Comparison of ENCODE assay signal across 8 cellular contexts in genomic region chr4:121950212-121950679, GRCh38. TPM values are rescaled to one million over a fixed set of nuclear protein-coding genes. Genes with fewer than 3 reads are reported as not detected.
DNase-seq lines count a peak whose midpoint lies in the region; ATAC-seq and TF ChIP-seq lines count a peak whose summit lies in the region.

No MANE protein-coding gene starts in this region.

- peak overlapping the region; percentile 16 to 62 (median 56) for H3K9ac ChIP-seq in subcutaneous abdominal adipose tissue (ENCODE audit: low read length in 5 of 5)

- CTCF ChIA-PET in PC-9 (lab: Charles Lee): no interaction called here

- no peaks in the 10 kb centered on the region for H3F3A ChIP-seq in PC-9 (ENCODE audit: insufficient read depth, low read depth)

- H3K27me3 ChIP-seq in PC-9 (ENCODE audit: insufficient read depth, low read depth) (peaks cover 20% of the 10 kb centered on the region; the same call in 1 of the 2 replicates), neutrophil (peaks cover 100% of the 10 kb centered on the region), subcutaneous abdominal adipose tissue (ENCODE audit: control insufficient read depth in 5 of 5, insufficient read depth in 4 of 5, low read length in 5 of 5) (peaks cover 0 to 11% (median 5%) of the 10 kb centered on the region in 5 donors)

- POLR2A ChIA-PET in PC-9 (lab: Charles Lee; ENCODE audit: unreplicated experiment): no interaction called here

- peak; percentile 60 for DNase-seq in AG10803 (ENCODE audit: low read depth)
- DNase-seq in PC-9: peak in 1 of 2 experiments; percentile 73
- peak; percentile 75 for DNase-seq in activated T-helper 9 cell treated with anti-CD3 and anti-CD28 coated beads, Interleukin-2, amount 50 U/mL, for 16 hours (ENCODE audit: low read depth)
- DNase-seq in germinal center (ENCODE audit: low spot score): peak; percentile 83

- peak overlapping the region; percentile 46 for H3K4me2 ChIP-seq in PC-9

- no peaks in the 10 kb centered on the region for H4K20me1 ChIP-seq in PC-9 (ENCODE audit: insufficient read depth)

- H3K79me2 ChIP-seq in PC-9 (ENCODE audit: low read depth): no peaks in the 10 kb centered on the region

- TF ChIP-seq CTCF in AG10803 (conservative IDR thresholded peaks at IDR 0.05; ENCODE audit: low read length) (peak; percentile 68), PC-9 (conservative IDR thresholded peaks at IDR 0.05) (peak; percentile 53; the same call in 1 of the 2 replicates), neutrophil (IDR thresholded peaks at IDR 0.05) (peak; percentile 34)

- intact Hi-C loops in PC-9 (cut with micrococcal nuclease; ENCODE audit: unreplicated experiment): loop anchor here (2.0 kb wide), 1 partner anchor 203 kb away; the partner anchor contains the start of gene BLTP1

- BruUV-seq in PC-9 (replicated peaks; lab: Mats Ljungman, UMichigan): no TSS peak

- H3K4me1 ChIP-seq in PC-9 (replicated peaks; ENCODE audit: insufficient read depth) (no peaks in the 10 kb centered on the region), neutrophil (ENCODE audit: control insufficient read depth in 1 of 2, insufficient read depth in 1 of 2, low read depth in 1 of 2, low read length in 1 of 2) (peaks cover 18 to 23% of the 10 kb centered on the region in 2 experiments), subcutaneous abdominal adipose tissue (ENCODE audit: control insufficient read depth in 5 of 5, insufficient read depth in 5 of 5, low read length in 5 of 5) (peaks cover 0 to 23% (median 18%) of the 10 kb centered on the region in 5 donors)

- H3K9me2 ChIP-seq in PC-9 (ENCODE audit: insufficient read depth): no peaks in the 10 kb centered on the region

- no peak overlapping the region for H2AFZ ChIP-seq in PC-9

- H3K4me3 ChIP-seq in AG10803 (ENCODE audit: low read length) (peak overlapping the region; percentile 58), PC-9 (peak overlapping the region; percentile 12; the same call in 1 of the 2 replicates), neutrophil (ENCODE audit: low read depth in 1 of 2, low read length in 1 of 2) (peak overlapping the region; percentile 53 to 55), subcutaneous abdominal adipose tissue (ENCODE audit: low read depth in 1 of 5, low read length in 5 of 5) (peak overlapping the region; percentile 69 to 82 (median 72))

- H3K9me3 ChIP-seq in PC-9 (ENCODE audit: insufficient read depth, low read depth): no peaks in the 10 kb centered on the region
- H3K9me3 ChIP-seq in neutrophil: no peaks in the 10 kb centered on the region
- H3K9me3 ChIP-seq in subcutaneous abdominal adipose tissue (ENCODE audit: control insufficient read depth in 5 of 5, low read length in 5 of 5): no peaks in the 10 kb centered on the region

- ATAC-seq in GM18870 (IDR thresholded peaks at IDR 0.05; ENCODE audit: unreplicated experiment): peak; percentile 69
- peak; percentile 84 for ATAC-seq in HG03135 (IDR thresholded peaks at IDR 0.05; ENCODE audit: unreplicated experiment)

- no peak overlapping the region for H3K27ac ChIP-seq in PC-9
- no peak overlapping the region for H3K27ac ChIP-seq in neutrophil
- no peak overlapping the region for H3K27ac ChIP-seq in subcutaneous abdominal adipose tissue (ENCODE audit: low read depth, low read length)

- H3K36me3 ChIP-seq in PC-9 (ENCODE audit: low read depth) (no peaks in the 10 kb centered on the region), neutrophil (no peaks in the 10 kb centered on the region), subcutaneous abdominal adipose tissue (ENCODE audit: control insufficient read depth in 5 of 5, insufficient read depth in 5 of 5, low read length in 5 of 5) (no peaks in the 10 kb centered on the region)

RNA-seq across cellular contexts. Expression of gene TRPC3, which starts 1.6 kb away (rescaled TPM):
- 0.24 TPM in 1 of 2 replicates, not detected in the other for total RNA-seq in PC-9 (2021)

Comparison
In these comparisons a context has a peak if more than half of its experiments do, and no peak if none do; other contexts are left out.
1. H3K4me3 ChIP-seq: peak in every context shown above with its lines; median percentile 72 in subcutaneous abdominal adipose tissue; 58 in AG10803; 54 in neutrophil; 12 in PC-9.